Comparison of ENCODE assay signal across 18 cellular contexts in the genomic region with DNA sequence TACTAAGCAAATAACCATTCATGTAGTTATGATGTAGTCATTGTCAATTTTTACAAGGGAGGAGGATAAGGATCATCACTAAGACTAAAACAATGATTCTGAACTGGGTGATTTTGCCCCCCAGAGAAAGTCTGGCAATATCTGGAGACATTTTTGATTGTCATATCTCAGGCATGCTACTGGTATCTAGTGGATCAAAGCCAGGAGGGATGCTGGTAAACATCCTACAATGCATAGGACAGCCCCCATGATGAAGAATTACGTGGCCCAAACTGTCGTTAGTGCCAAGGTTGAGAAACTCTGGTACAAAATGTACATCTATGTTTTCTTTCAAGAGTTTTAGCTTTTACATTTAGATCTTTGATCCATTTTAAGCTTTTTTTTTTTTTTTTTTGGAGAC.
"Had no signal": no experiment of that assay in that cellular context is flagged by ENCODE, and none has a peak within 500 bp of the region (broad histone marks: within the 10 kb centered on the region; RNA-seq: fewer than 3 reads in every experiment).

No MANE protein-coding gene starts in this region.

- H3K4me3 ChIP-seq: right atrium auricular region had no signal

- H3K9me3 Mint-ChIP-seq: activated naive CD8-positive, alpha-beta T cell treated with anti-CD3 and anti-CD28 coated beads, Interleukin-2, amount 10 ng/mL, durations not matched to agents 7 days and 5 days; T-cell; type B pancreatic cell had no signal

- H3K27ac Mint-ChIP-seq: activated CD8-positive, alpha-beta T cell treated with anti-CD3 and anti-CD28 coated beads, Interleukin-2, amount 10 ng/mL, durations not matched to agents 7 days and 5 days; activated naive CD8-positive, alpha-beta T cell treated with anti-CD3 and anti-CD28 coated beads, Interleukin-2, amount 10 ng/mL, durations not matched to agents 7 days and 5 days; T-cell; type B pancreatic cell; WTC11 had no signal

- H3K27ac ChIP-seq: neutrophil, right atrium auricular region had no signal

- FAIRE-seq: bronchial epithelial cell had no signal

- H3K9me3 ChIP-seq: neutrophil, right atrium auricular region had no signal

- DNase-seq: activated CD4-positive, alpha-beta T cell treated with anti-CD3 and anti-CD28 coated beads for 48 hours; activated CD8-positive, alpha-beta memory T cell treated with anti-CD3 and anti-CD28 coated beads, Interleukin-2, amount 50 U/mL, for 48 hours; activated CD8-positive, alpha-beta T cell treated with anti-CD3 and anti-CD28 coated beads, Interleukin-2, amount 10 ng/mL, durations not matched to agents 7 days and 5 days; activated naive CD8-positive, alpha-beta T cell treated with anti-CD3 and anti-CD28 coated beads, Interleukin-2, amount 10 ng/mL, durations not matched to agents 7 days and 5 days; aorta; hippocampal formation; kidney glomerular epithelial cell; naive thymus-derived CD4-positive, alpha-beta T cell; posterior cingulate gyrus; stimulated activated CD4-positive, alpha-beta T cell treated with anti-CD3 and anti-CD28 coated beads, Interleukin-2, amount 100 ng/mL, for 24 hours; stimulated activated naive CD4-positive, alpha-beta T cell; T-cell; T1000 had no signal

- H3K27me3 ChIP-seq: neutrophil, right atrium auricular region had no signal

- H3K4me1 Mint-ChIP-seq: WTC11 had no signal

- H3K4me3 Mint-ChIP-seq: activated CD8-positive, alpha-beta T cell treated with anti-CD3 and anti-CD28 coated beads, Interleukin-2, amount 10 ng/mL, durations not matched to agents 7 days and 5 days; activated naive CD8-positive, alpha-beta T cell treated with anti-CD3 and anti-CD28 coated beads, Interleukin-2, amount 10 ng/mL, durations not matched to agents 7 days and 5 days; naive thymus-derived CD4-positive, alpha-beta T cell; T-cell; type B pancreatic cell; WTC11 had no signal

- H3K27me3 Mint-ChIP-seq: activated naive CD8-positive, alpha-beta T cell treated with anti-CD3 and anti-CD28 coated beads, Interleukin-2, amount 10 ng/mL, durations not matched to agents 7 days and 5 days; naive thymus-derived CD4-positive, alpha-beta T cell; T-cell; type B pancreatic cell had no signal

- ATAC-seq: activated CD8-positive, alpha-beta T cell treated with anti-CD3 and anti-CD28 coated beads, Interleukin-2, amount 10 ng/mL, durations not matched to agents 7 days and 5 days; naive thymus-derived CD4-positive, alpha-beta T cell; T-cell; WTC11 had no signal

- H3K36me3 ChIP-seq: neutrophil, right atrium auricular region had no signal
